ENCODE assay signal across 8 cellular contexts in genomic region chr13:71300602-71301001, GRCh38.
"Had no signal": no experiment of that assay in that cellular context is flagged by ENCODE, and none has a peak within 500 bp of the region (broad histone marks: within the 10 kb centered on the region; RNA-seq: fewer than 3 reads in every experiment).

No MANE protein-coding gene starts in this region.

- H3K27ac ChIP-seq: HL-60, KMS-11 had no signal

- DNase-seq: IMR-90, KBM-7, KG1 had no signal

- ATAC-seq: HepG2, K562 had no signal

- H3K4me3 ChIP-seq: K562 had no signal

- FAIRE-seq: HepG2, HTR-8/SVneo, K562 had no signal
